26 cellular contexts compared by ENCODE assay signal in genomic region chr7:131383937-131384635, GRCh38. TPM values are rescaled to one million over a fixed set of nuclear protein-coding genes. Genes with fewer than 3 reads are reported as not detected.
DNase-seq lines count a peak whose midpoint lies in the region; TF ChIP-seq lines count a peak whose summit lies in the region.
"Had no signal": no experiment of that assay in that cellular context is flagged by ENCODE, and none has a peak within 500 bp of the region (broad histone marks: within the 10 kb centered on the region; RNA-seq: fewer than 3 reads in every experiment).

No MANE protein-coding gene starts in this region.

- H3K4me3 ChIP-seq in breast epithelium, result no peak overlapping the region
- H3K4me3 ChIP-seq: adrenal gland, left ventricle myocardium inferior, right atrium auricular region, smooth muscle cell had no signal

- no peaks in the 10 kb centered on the region for H3K27me3 Mint-ChIP-seq in MCF 10A (ENCODE audit: insufficient read depth, unreplicated experiment)
- no peaks in the 10 kb centered on the region; the same call in 1 of the 2 replicates for H3K27me3 Mint-ChIP-seq in HFFc6 (ENCODE audit: insufficient read depth)
- H3K27me3 Mint-ChIP-seq in chondrocyte (ENCODE audit: low read depth), result no peaks in the 10 kb centered on the region
- H3K27me3 Mint-ChIP-seq: activated CD4-positive, alpha-beta T cell treated with anti-CD3 and anti-CD28 coated beads, Interleukin-2, amount 10 ng/mL, durations not matched to agents 7 days and 5 days; activated T-helper 17 cell treated with anti-CD3 and anti-CD28 coated beads, Interleukin-2, amount 50 U/mL, for 72 hours; brain; naive thymus-derived CD8-positive, alpha-beta T cell had no signal

- H3K4me1 Mint-ChIP-seq in MCF 10A (ENCODE audit: insufficient read depth, unreplicated experiment) (peaks cover 18% of the 10 kb centered on the region), HFFc6 (ENCODE audit: low read depth) (peaks cover 59% of the 10 kb centered on the region), chondrocyte (ENCODE audit: low read depth) (peaks cover 29% of the 10 kb centered on the region)

- BruUV-seq in MCF 10A (replicated peaks; lab: Mats Ljungman, UMichigan), result no TSS peak

- no peak for TF ChIP-seq POLR2A in breast epithelium (IDR thresholded peaks at IDR 0.05)

- H3K27me3 ChIP-seq in breast epithelium, result no peaks in the 10 kb centered on the region
- H3K27me3 ChIP-seq: adrenal gland, right atrium auricular region had no signal

- H3K27ac Mint-ChIP-seq in MCF 10A (ENCODE audit: low read depth, unreplicated experiment) (peak overlapping the region; percentile 31), HFFc6 (peak overlapping the region; percentile 29), chondrocyte (ENCODE audit: unreplicated experiment) (peak overlapping the region; percentile 1)
- H3K27ac Mint-ChIP-seq: activated CD4-positive, alpha-beta T cell treated with anti-CD3 and anti-CD28 coated beads, Interleukin-2, amount 10 ng/mL, durations not matched to agents 7 days and 5 days; activated T-helper 17 cell treated with anti-CD3 and anti-CD28 coated beads, Interleukin-2, amount 50 U/mL, for 72 hours; mesothelial cell of epicardium; T-helper 2 cell treated with Interferon-gamma antibody and Interleukin-4, amounts not matched to agents 5 μg/mL and 100 μg/mL, for 36 hours had no signal

- POLR2A ChIA-PET in MCF 10A (lab: Yijun Ruan, JAX), result interaction anchor here (0.7 to 0.8 kb wide), 2 partner anchors 9 to 17 kb away, joined by 3 to 4 read pairs; no protein-coding TSS in a partner anchor

- no peaks in the 10 kb centered on the region for H3K4me1 ChIP-seq in breast epithelium

- TF ChIP-seq CTCF in MCF 10A (IDR thresholded peaks at IDR 0.05; ENCODE audit: unreplicated experiment), result no peak
- no peak for TF ChIP-seq CTCF in breast epithelium (IDR thresholded peaks at IDR 0.05)
- TF ChIP-seq CTCF in HFFc6 (IDR thresholded peaks at IDR 0.05), result no peak
- no peak for TF ChIP-seq CTCF in chondrocyte (IDR thresholded peaks at IDR 0.05)

- CTCF ChIA-PET in MCF 10A (lab: Yijun Ruan, JAX), result interaction anchor here (0.7 kb wide), 1 partner anchor 63 kb away, joined by 3 read pairs; no protein-coding TSS in a partner anchor

- intact Hi-C loops in MCF 10A (cut with micrococcal nuclease) (no loop called here), breast epithelium (cut with DNase I; ENCODE audit: low total_unique reads) (no loop called here)

- H3K9me3 ChIP-seq in breast epithelium, result no peaks in the 10 kb centered on the region
- H3K9me3 ChIP-seq: adrenal gland, left ventricle myocardium inferior, right atrium auricular region had no signal

- H3K4me3 Mint-ChIP-seq in MCF 10A (ENCODE audit: unreplicated experiment), result no peak overlapping the region
- H3K4me3 Mint-ChIP-seq in HFFc6, result no peak overlapping the region
- no peak overlapping the region for H3K4me3 Mint-ChIP-seq in chondrocyte (ENCODE audit: unreplicated experiment)
- H3K4me3 Mint-ChIP-seq: activated CD4-positive, alpha-beta T cell treated with anti-CD3 and anti-CD28 coated beads, Interleukin-2, amount 10 ng/mL, durations not matched to agents 7 days and 5 days; activated T-helper 17 cell treated with anti-CD3 and anti-CD28 coated beads, Interleukin-2, amount 50 U/mL, for 72 hours; brain; mesothelial cell of epicardium; T-helper 2 cell treated with Interferon-gamma antibody and Interleukin-4, amounts not matched to agents 5 μg/mL and 100 μg/mL, for 36 hours had no signal

- no peak overlapping the region for H3K27ac ChIP-seq in breast epithelium
- H3K27ac ChIP-seq: adrenal gland, C4-2B, left ventricle myocardium inferior, right atrium auricular region, RWPE1, WERI-Rb-1 had no signal

- DNase-seq in MCF 10A (ENCODE audit: unreplicated experiment), result no peak
- DNase-seq in breast epithelium (ENCODE audit: low spot score in 2 of 2), result no peak
- DNase-seq in HFFc6, result no peak
- no peak for DNase-seq in chondrocyte (ENCODE audit: low spot score)
- no peak for DNase-seq in activated effector memory CD4-positive, alpha-beta T cell treated with Interleukin-2 at 50 U/mL for 16 hours
- no peak for DNase-seq in islet precursor cell
- DNase-seq in DMS53 (lab: John Stamatoyannopoulos, UW), result no peak
- DNase-seq: activated CD4-positive, alpha-beta T cell treated with anti-CD3 and anti-CD28 coated beads, Interleukin-2, amount 10 ng/mL, durations not matched to agents 7 days and 5 days; adrenal gland; left ventricle myocardium inferior; NCI-H1105 treated with DMSO at 0.1 percent for 48 hours; NCI-H2081; NCI-H748 treated with DMSO at 0.1 percent for 48 hours; stimulated activated CD4-positive, alpha-beta T cell treated with anti-CD3 and anti-CD28 coated beads, Interleukin-1b, Interleukin-23, amount 100 ng/mL, for 48 hours; stimulated activated CD8-positive, alpha-beta memory T cell treated with anti-CD3 and anti-CD28 coated beads, Interleukin-4, amount 100 ng/mL, for 48 hours; trophoblast cell had no signal

- H3K36me3 ChIP-seq in breast epithelium, result no peaks in the 10 kb centered on the region
- H3K36me3 ChIP-seq: adrenal gland, right atrium auricular region, WERI-Rb-1 had no signal

- H3K36me3 Mint-ChIP-seq in MCF 10A (ENCODE audit: insufficient read depth, unreplicated experiment), result no peaks in the 10 kb centered on the region
- peaks cover 18% of the 10 kb centered on the region; the same call in 1 of the 2 replicates for H3K36me3 Mint-ChIP-seq in HFFc6 (ENCODE audit: low read depth)
- H3K36me3 Mint-ChIP-seq in chondrocyte (ENCODE audit: low read depth), result no peaks in the 10 kb centered on the region

- H3K9me3 Mint-ChIP-seq in MCF 10A (ENCODE audit: unreplicated experiment) (no peaks in the 10 kb centered on the region), HFFc6 (no peaks in the 10 kb centered on the region), chondrocyte (ENCODE audit: low read depth) (no peaks in the 10 kb centered on the region)
- H3K9me3 Mint-ChIP-seq: activated T-helper 17 cell treated with anti-CD3 and anti-CD28 coated beads, Interleukin-2, amount 50 U/mL, for 72 hours; brain; mesothelial cell of epicardium; naive thymus-derived CD8-positive, alpha-beta T cell; T-helper 2 cell treated with Interferon-gamma antibody and Interleukin-4, amounts not matched to agents 5 μg/mL and 100 μg/mL, for 36 hours had no signal

RNA-seq across cellular contexts. Expression of gene MKLN1, which starts 56.4 kb away (rescaled TPM):
- total RNA-seq in MCF 10A (2022), result 35.6 and 35.8 TPM in 2 replicates
- total RNA-seq in breast epithelium, result 100 to 1,000 TPM in 1 of 3 donors, 10 to 100 TPM in 2; 78.1 to 113 (median 80.3) TPM
- total RNA-seq in HFFc6 (2021; fragmentation: NEBNext Ultra II Directional; extraction: Animal tissue kit (Norgen Biotek cat#: 25700)), result 10 to 100 TPM; 31.9 to 44.7 (median 38.6) TPM
- 33.4 to 43.8 TPM (median 33.8 TPM) in 3 replicates for total RNA-seq in chondrocyte
